12 cellular contexts compared by ENCODE assay signal in the genomic region with DNA sequence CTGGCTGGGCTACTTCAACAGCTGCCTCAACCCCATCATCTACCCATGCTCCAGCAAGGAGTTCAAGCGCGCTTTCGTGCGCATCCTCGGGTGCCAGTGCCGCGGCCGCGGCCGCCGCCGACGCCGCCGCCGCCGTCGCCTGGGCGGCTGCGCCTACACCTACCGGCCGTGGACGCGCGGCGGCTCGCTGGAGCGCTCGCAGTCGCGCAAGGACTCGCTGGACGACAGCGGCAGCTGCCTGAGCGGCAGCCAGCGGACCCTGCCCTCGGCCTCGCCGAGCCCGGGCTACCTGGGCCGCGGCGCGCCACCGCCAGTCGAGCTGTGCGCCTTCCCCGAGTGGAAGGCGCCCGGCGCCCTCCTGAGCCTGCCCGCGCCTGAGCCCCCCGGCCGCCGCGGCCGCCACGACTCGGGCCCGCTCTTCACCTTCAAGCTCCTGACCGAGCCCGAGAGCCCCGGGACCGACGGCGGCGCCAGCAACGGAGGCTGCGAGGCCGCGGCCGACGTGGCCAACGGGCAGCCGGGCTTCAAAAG. TPM values are rescaled to one million over a fixed set of nuclear protein-coding genes. Genes with fewer than 3 reads are reported as not detected.
A peak's percentile ranks its signal among the peaks of the same experiment; 100 is the strongest.
DNase-seq lines count a peak whose midpoint lies in the region; ATAC-seq and TF ChIP-seq lines count a peak whose summit lies in the region.
"Had no signal": no experiment of that assay in that cellular context is flagged by ENCODE, and none has a peak within 500 bp of the region (broad histone marks: within the 10 kb centered on the region; RNA-seq: fewer than 3 reads in every experiment).

No MANE protein-coding gene starts in this region.

- H3K27ac ChIP-seq in effector memory CD4-positive, alpha-beta T cell (ENCODE audit: insufficient read depth, low read length, poor library complexity, severe bottlenecking): no peak overlapping the region
- H3K27ac ChIP-seq: A549 had no signal

- peak overlapping the region; percentile 49 for H3K4me3 ChIP-seq in choroid plexus epithelial cell (ENCODE audit: low read depth, low read length)
- H3K4me3 ChIP-seq in kidney epithelial cell (ENCODE audit: low read depth, low read length): peak overlapping the region; percentile 21
- no peak overlapping the region for H3K4me3 ChIP-seq in effector memory CD4-positive, alpha-beta T cell (ENCODE audit: insufficient read depth, low read depth, low read length, poor library complexity, severe bottlenecking)
- H3K4me3 ChIP-seq: A549 had no signal

- peak; percentile 19 for ATAC-seq in stimulated activated naive CD8-positive, alpha-beta T cell treated with anti-CD3 and anti-CD28 coated beads, Interleukin-15, Interleukin-2, amounts not matched to agents 100 U/mL and 50 U/mL, for 24 hours
- no peak for ATAC-seq in HG02981 (IDR thresholded peaks at IDR 0.05; ENCODE audit: unreplicated experiment)
- ATAC-seq: A549 had no signal

- H3K9me3 ChIP-seq in effector memory CD4-positive, alpha-beta T cell (ENCODE audit: control insufficient read depth, low read length): no peaks in the 10 kb centered on the region
- H3K9me3 ChIP-seq: A549 had no signal

- no peaks in the 10 kb centered on the region for H3K36me3 ChIP-seq in kidney epithelial cell (ENCODE audit: control insufficient read depth, insufficient read depth, low read length)
- no peaks in the 10 kb centered on the region for H3K36me3 ChIP-seq in effector memory CD4-positive, alpha-beta T cell (ENCODE audit: control insufficient read depth, insufficient read depth, low read length)

- H3K27me3 ChIP-seq in kidney epithelial cell (ENCODE audit: control insufficient read depth, insufficient read depth, low read length): peaks cover 3% of the 10 kb centered on the region
- H3K27me3 ChIP-seq in effector memory CD4-positive, alpha-beta T cell (replicated peaks; ENCODE audit: control insufficient read depth, insufficient read depth, low read length, poor library complexity, severe bottlenecking): peaks cover 21% of the 10 kb centered on the region

- DNase-seq in NCI-H146 (lab: John Stamatoyannopoulos, UW) (peak; percentile 19), NCI-H146 treated with DMSO at 0.1 percent for 48 hours (lab: John Stamatoyannopoulos, UW; ENCODE audit: unreplicated experiment) (no peak), choroid plexus epithelial cell (ENCODE audit: low read depth) (peak; percentile 17), kidney epithelial cell (ENCODE audit: low read depth) (no peak)
- DNase-seq in stimulated activated naive CD8-positive, alpha-beta T cell treated with anti-CD3 and anti-CD28 coated beads, Interleukin-15, Interleukin-2, amounts not matched to agents 100 U/mL and 50 U/mL, for 24 hours: peak; percentile 5
- DNase-seq in effector memory CD4-positive, alpha-beta T cell: no peak
- no peak for DNase-seq in stimulated activated CD4-positive, alpha-beta T cell treated with anti-CD3 and anti-CD28 coated beads, Interleukin-1b, Interleukin-23, amount 100 ng/mL, for 48 hours
- DNase-seq: SHP77 had no signal

- TF ChIP-seq CTCF in choroid plexus epithelial cell (conservative IDR thresholded peaks at IDR 0.05; ENCODE audit: low read depth, low read length) (no peak), kidney epithelial cell (IDR thresholded peaks at IDR 0.05; ENCODE audit: insufficient read depth, low read length, poor library complexity, severe bottlenecking) (no peak)

- no peaks in the 10 kb centered on the region for H3K4me1 ChIP-seq in effector memory CD4-positive, alpha-beta T cell (ENCODE audit: control insufficient read depth, insufficient read depth, low read length, poor library complexity, severe bottlenecking)

RNA-seq across cellular contexts. Expression of a gene that starts 36.9 kb away (rescaled TPM):
- total RNA-seq in kidney epithelial cell: 62.7 and 65.4 TPM in 2 replicates

RNA-seq across cellular contexts. Expression of a gene that starts 55.7 kb away (rescaled TPM):
- 2.2 and 2.9 TPM in 2 replicates for total RNA-seq in kidney epithelial cell
- total RNA-seq: activated naive CD4-positive, alpha-beta T cell treated with anti-CD3 and anti-CD28 coated beads, Interleukin-2, amount 50 U/mL, for 72 hours; natural killer cell treated with Interleukin-12 subunit alpha and Interleukin-12 subunit beta and Interleukin-15 and Interleukin-18, amount 100 ng/mL, for 72 hours had no signal

Comparison
In these comparisons a context has a peak if more than half of its experiments do, and no peak if none do; other contexts are left out.
1. DNase-seq: peak in NCI-H146 (single experiment), choroid plexus epithelial cell (single experiment) and stimulated activated naive CD8-positive, alpha-beta T cell treated with anti-CD3 and anti-CD28 coated beads, Interleukin-15, Interleukin-2, amounts not matched to agents 100 U/mL and 50 U/mL, for 24 hours (single experiment); none in NCI-H146 treated with DMSO at 0.1 percent for 48 hours (single experiment), kidney epithelial cell (single experiment), effector memory CD4-positive, alpha-beta T cell (0 of 3) and stimulated activated CD4-positive, alpha-beta T cell treated with anti-CD3 and anti-CD28 coated beads, Interleukin-1b, Interleukin-23, amount 100 ng/mL, for 48 hours (single experiment).